In genomic region chr20:50540620-50541605, GRCh38 we compare ENCODE assay signal across 8 cellular contexts. TPM values are rescaled to one million over a fixed set of nuclear protein-coding genes. Genes with fewer than 3 reads are reported as not detected.
DNase-seq lines count a peak whose midpoint lies in the region; ATAC-seq and TF ChIP-seq lines count a peak whose summit lies in the region.

No MANE protein-coding gene starts in this region.

- DNase-seq in RWPE1 (ENCODE audit: low spot score), result peak; percentile 75
- peak; percentile 61 for DNase-seq in foreskin melanocyte
- DNase-seq in spleen, result no peak
- no peak for DNase-seq in activated effector memory CD4-positive, alpha-beta T cell treated with anti-CD3 and anti-CD28 coated beads, Interleukin-2, amount 50 U/mL, for 16 hours
- no peak for DNase-seq in SK-N-DZ (ENCODE audit: low spot score)
- DNase-seq in AML-193 (lab: John Stamatoyannopoulos, UW), result no peak

- H3K27ac ChIP-seq in RWPE1 (peak overlapping the region; percentile 69), spleen (peak overlapping the region; percentile 10 to 88 (median 78))

- intact Hi-C loops in spleen (cut with DNase I; ENCODE audit: low total_unique reads), result no loop called here

- no peak for TF ChIP-seq POLR2A in spleen (IDR thresholded peaks at IDR 0.05)

- no peaks in the 10 kb centered on the region for H3K27me3 ChIP-seq in spleen (replicated peaks in 1 of 7)

- TF ChIP-seq CTCF in RWPE1 (conservative IDR thresholded peaks at IDR 0.05; ENCODE audit: low read depth), result no peak
- TF ChIP-seq CTCF in spleen (IDR thresholded peaks at IDR 0.05 in 8 of 11, conservative IDR thresholded peaks at IDR 0.05 in 3 of 11), result no peak

- ATAC-seq in GM19351 (IDR thresholded peaks at IDR 0.05; ENCODE audit: unreplicated experiment), result peak; percentile 8
- ATAC-seq in HG02759 (IDR thresholded peaks at IDR 0.05; ENCODE audit: unreplicated experiment), result no peak

- peaks cover 0 to 13% (median 0%) of the 10 kb centered on the region in 6 donors for H3K36me3 ChIP-seq in spleen

- H3K4me3 ChIP-seq in spleen, result peak overlapping the region in 1 of 8 donors; percentile 35

- POLR2A ChIA-PET in RWPE1 (lab: Yijun Ruan, JAX; ENCODE audit: low non-redundant PET), result no interaction called here

- H3K4me1 ChIP-seq in spleen, result peaks cover 43 to 100% (median 86%) of the 10 kb centered on the region in 6 donors

- peaks cover 0 to 13% (median 2%) of the 10 kb centered on the region in 8 donors for H3K9me3 ChIP-seq in spleen

- CTCF ChIA-PET in RWPE1 (lab: Yijun Ruan, JAX), result interaction anchor here (0.7 to 1.6 kb wide), 3 partner anchors 10 to 35 kb away, joined by 3 to 7 read pairs (median 4); no protein-coding TSS in a partner anchor

- WGBS in spleen, 5 donors, result 49 to 68% (median 56%) methylated on average over 14 of the region's 14 CpGs

RNA-seq across cellular contexts. Expression of gene PTPN1, which starts 30.7 kb away (rescaled TPM):
- total RNA-seq in spleen, result 10 to 100 TPM; 60.3 to 84.9 (median 73.5) TPM
- polyA plus RNA-seq in spleen, result 10 to 100 TPM; 20.5 to 42.1 (median 25.0) TPM
- 45.0 and 50.5 TPM in 2 replicates for polyA plus RNA-seq in SK-N-DZ (2014; cell fraction: cytosol; rRNA removed)
- 22.1 and 30.4 TPM in 2 replicates for polyA plus RNA-seq in SK-N-DZ (2014; cell fraction: nucleus; rRNA removed)

Comparison
In these comparisons a context has a peak if more than half of its experiments do, and no peak if none do; other contexts are left out.
1. DNase-seq: peak in RWPE1 (single experiment) and foreskin melanocyte (single experiment); none in spleen (single experiment), activated effector memory CD4-positive, alpha-beta T cell treated with anti-CD3 and anti-CD28 coated beads, Interleukin-2, amount 50 U/mL, for 16 hours (single experiment), SK-N-DZ (single experiment) and AML-193 (0 of 2).